Comparison of ENCODE assay signal across 33 cellular contexts in the genomic region with DNA sequence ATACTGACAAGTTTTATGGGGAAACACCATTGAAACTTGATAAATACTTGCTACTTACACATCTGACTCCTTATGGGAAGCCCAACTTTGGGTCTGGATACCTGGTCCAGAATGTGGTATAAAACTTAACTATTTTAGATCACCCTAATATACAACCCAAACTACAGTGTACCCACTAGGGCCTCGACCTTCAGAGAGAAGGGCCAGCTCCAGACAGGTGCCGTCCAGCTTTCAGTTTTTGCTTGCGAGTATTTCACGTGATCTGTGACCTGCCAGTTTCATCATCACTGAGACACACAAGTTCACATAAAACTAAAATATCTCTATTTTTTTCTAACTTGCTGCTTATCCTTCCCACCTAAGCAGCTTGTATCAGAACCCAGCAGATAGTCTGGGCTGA.
"Had no signal": no experiment of that assay in that cellular context is flagged by ENCODE, and none has a peak within 500 bp of the region (broad histone marks: within the 10 kb centered on the region; RNA-seq: fewer than 3 reads in every experiment).

No MANE protein-coding gene starts in this region.

- H3K27ac Mint-ChIP-seq: activated B cell treated with CpG ODN at 0.5 μM for 24 hours; activated CD8-positive, alpha-beta T cell treated with anti-CD3 and anti-CD28 coated beads for 36 hours; activated naive CD8-positive, alpha-beta T cell; activated T-helper 17 cell treated with anti-CD3 and anti-CD28 coated beads, Interleukin-2, amount 50 U/mL, for 72 hours; T-helper 17 cell; T-helper 2 cell treated with Interferon-gamma antibody and Interleukin-4, amounts not matched to agents 5 μg/mL and 100 μg/mL, for 36 hours had no signal

- H3K27me3 Mint-ChIP-seq: activated B cell treated with CpG ODN at 0.5 μM for 24 hours; activated CD8-positive, alpha-beta T cell treated with anti-CD3 and anti-CD28 coated beads for 36 hours; activated naive CD8-positive, alpha-beta T cell; activated T-helper 17 cell treated with anti-CD3 and anti-CD28 coated beads, Interleukin-2, amount 50 U/mL, for 72 hours; effector memory CD8-positive, alpha-beta T cell; T-helper 17 cell had no signal

- DNase-seq: activated B cell treated with CpG ODN at 0.5 μM for 24 hours; activated CD4-positive, alpha-beta T cell treated with anti-CD3 and anti-CD28 coated beads for 48 hours; activated CD4-positive, alpha-beta T cell treated with anti-CD3 and anti-CD28 coated beads, Interleukin-2, amount 50 U/mL, for 1 hour; activated CD4-positive, alpha-beta T cell treated with anti-CD3 and anti-CD28 coated beads, Interleukin-2, amount 50 U/mL, for 48 hours; activated CD8-positive, alpha-beta memory T cell treated with anti-CD3 and anti-CD28 coated beads for 24 hours; activated CD8-positive, alpha-beta T cell treated with anti-CD3 and anti-CD28 coated beads for 36 hours; activated effector memory CD4-positive, alpha-beta T cell treated with Interleukin-2 at 50 U/mL for 16 hours; activated gamma-delta T cell treated with Interleukin-2 at 50 U/mL for 16 hours; activated naive CD4-positive, alpha-beta T cell treated with anti-CD3 and anti-CD28 coated beads, Interleukin-2, amount 50 U/mL, for 16 hours; activated naive CD4-positive, alpha-beta T cell treated with Interleukin-2 at 50 U/mL for 16 hours; activated T-cell treated with anti-CD3 and anti-CD28 coated beads, Interleukin-2, amount 50 U/mL, for 4 hours; amniotic stem cell; anterior cingulate cortex; caudate nucleus; cortex of kidney; dermis blood vessel endothelial cell; effector CD4-positive, alpha-beta T cell; effector memory CD8-positive, alpha-beta T cell; erythroblast; foreskin keratinocyte; gastrocnemius medialis; head of caudate nucleus; T-helper 1 cell; T-helper 17 cell; T1000; WERI-Rb-1 had no signal

- H3K36me3 Mint-ChIP-seq: activated naive CD8-positive, alpha-beta T cell had no signal

- H3K4me3 ChIP-seq: esophagus muscularis mucosa, gastrocnemius medialis had no signal

- H3K27me3 ChIP-seq: esophagus muscularis mucosa, foreskin keratinocyte, gastrocnemius medialis had no signal

- FAIRE-seq: astrocyte, colon had no signal

- H3K4me1 ChIP-seq: esophagus muscularis mucosa, gastrocnemius medialis had no signal

- H3K4me3 Mint-ChIP-seq: activated B cell treated with CpG ODN at 0.5 μM for 24 hours; activated CD8-positive, alpha-beta T cell treated with anti-CD3 and anti-CD28 coated beads for 36 hours; activated naive CD8-positive, alpha-beta T cell; activated T-cell treated with anti-CD3 and anti-CD28 coated beads, Interleukin-2, amount 50 U/mL, for 4 hours; activated T-helper 17 cell treated with anti-CD3 and anti-CD28 coated beads, Interleukin-2, amount 50 U/mL, for 72 hours; effector memory CD8-positive, alpha-beta T cell; T-helper 17 cell; T-helper 2 cell treated with Interferon-gamma antibody and Interleukin-4, amounts not matched to agents 5 μg/mL and 100 μg/mL, for 36 hours had no signal

- H3K9me3 ChIP-seq: esophagus muscularis mucosa, gastrocnemius medialis had no signal

- ATAC-seq: activated CD4-positive, CD25-positive, alpha-beta regulatory T cell treated with anti-CD3 and anti-CD28 coated beads, Interleukin-2, amount 50 U/mL, for 24 hours; activated CD8-positive, alpha-beta T cell treated with anti-CD3 and anti-CD28 coated beads for 36 hours; activated T-cell treated with anti-CD3 and anti-CD28 coated beads, Interleukin-2, amount 50 U/mL, for 4 hours; activated T-helper 17 cell treated with anti-CD3 and anti-CD28 coated beads, Interleukin-2, amount 50 U/mL, for 72 hours; effector memory CD8-positive, alpha-beta T cell; foreskin keratinocyte; gastrocnemius medialis; T-helper 17 cell had no signal

- H3K36me3 ChIP-seq: gastrocnemius medialis, WERI-Rb-1 had no signal

- H3K27ac ChIP-seq: esophagus muscularis mucosa, gastrocnemius medialis, WERI-Rb-1 had no signal

- H3K9me3 Mint-ChIP-seq: activated B cell treated with CpG ODN at 0.5 μM for 24 hours; activated CD8-positive, alpha-beta T cell treated with anti-CD3 and anti-CD28 coated beads for 36 hours; activated T-cell treated with anti-CD3 and anti-CD28 coated beads, Interleukin-2, amount 50 U/mL, for 4 hours; activated T-helper 17 cell treated with anti-CD3 and anti-CD28 coated beads, Interleukin-2, amount 50 U/mL, for 72 hours; effector memory CD8-positive, alpha-beta T cell; T-helper 2 cell treated with Interferon-gamma antibody and Interleukin-4, amounts not matched to agents 5 μg/mL and 100 μg/mL, for 36 hours had no signal

- H3K4me1 Mint-ChIP-seq: activated B cell treated with CpG ODN at 0.5 μM for 24 hours had no signal
